11 cellular contexts compared by ENCODE assay signal in the genomic region with DNA sequence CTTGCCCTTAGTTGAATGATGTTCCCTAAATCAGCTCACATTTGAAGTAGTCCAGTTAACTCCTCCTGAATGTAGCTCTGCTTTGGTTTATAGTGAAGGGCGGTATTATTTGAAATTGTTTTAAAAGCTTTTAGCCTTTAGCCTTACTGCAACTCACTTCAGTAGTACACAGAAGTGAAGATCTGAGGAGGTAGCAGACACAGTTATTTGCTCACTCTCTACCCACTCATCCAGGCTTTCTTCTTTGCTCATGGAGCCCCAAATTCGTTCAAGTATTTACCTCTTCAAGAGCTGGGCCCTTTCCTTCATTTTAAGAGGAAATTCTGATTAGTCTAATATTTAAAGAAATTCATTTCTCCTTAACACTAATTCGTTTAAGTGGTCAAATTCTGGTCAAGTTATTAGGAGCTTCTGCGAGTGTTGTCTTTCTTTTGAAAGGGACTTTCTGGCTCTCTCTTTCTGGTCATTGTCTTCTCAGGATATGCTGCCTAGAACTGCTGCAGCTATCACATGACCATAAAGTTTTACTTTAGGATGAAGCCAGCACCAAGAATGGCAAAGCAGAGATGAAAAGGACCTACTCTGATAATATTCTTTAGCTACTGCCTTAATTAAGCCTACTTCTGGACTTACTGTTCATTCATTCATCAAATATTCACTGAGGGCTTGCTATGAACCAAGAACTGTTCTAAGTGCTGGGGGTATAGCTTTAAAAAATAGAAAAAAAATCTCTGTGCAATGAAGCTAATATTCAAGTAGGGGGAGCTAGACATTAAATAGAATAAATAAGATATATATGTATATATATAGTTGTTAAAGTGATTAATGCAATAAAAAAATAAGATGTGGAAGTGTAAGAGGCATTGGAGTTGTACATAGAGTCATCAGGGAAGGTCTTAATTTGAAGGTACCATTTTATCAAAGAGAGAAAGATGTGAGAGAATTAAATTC.
DNase-seq lines count a peak whose midpoint lies in the region; ATAC-seq, FAIRE-seq and TF ChIP-seq lines count a peak whose summit lies in the region.
"Had no signal": no experiment of that assay in that cellular context is flagged by ENCODE, and none has a peak within 500 bp of the region (broad histone marks: within the 10 kb centered on the region; RNA-seq: fewer than 3 reads in every experiment).

No MANE protein-coding gene starts in this region.

- H3K36me3 ChIP-seq in keratinocyte (ENCODE audit: control insufficient read depth in 2 of 2, extremely low read depth in 1 of 2, insufficient read depth in 2 of 2, low read length in 2 of 2) (no peaks in the 10 kb centered on the region), ovary (no peaks in the 10 kb centered on the region), aorta (ENCODE audit: control insufficient read depth in 1 of 2, insufficient read depth in 2 of 2, low read length in 1 of 2) (no peaks in the 10 kb centered on the region)

- peak; percentile 26 for FAIRE-seq in keratinocyte (lab: Jason Lieb, UNC)

- no peaks in the 10 kb centered on the region for H3K79me2 ChIP-seq in keratinocyte (ENCODE audit: control insufficient read depth, insufficient read depth, low read length)

- dilution Hi-C loops in keratinocyte (cut with MboI; ENCODE audit: extremely low pct_ligation_motif_present, low sequenced_read_pairs): no loop called here

- no peaks in the 10 kb centered on the region for H3K9me3 ChIP-seq in keratinocyte (ENCODE audit: control insufficient read depth, low read depth, low read length)
- H3K9me3 ChIP-seq in ovary: no peaks in the 10 kb centered on the region
- no peaks in the 10 kb centered on the region for H3K9me3 ChIP-seq in aorta (ENCODE audit: control insufficient read depth, low read length)

- H3K9ac ChIP-seq in keratinocyte (ENCODE audit: control insufficient read depth, extremely low read depth, insufficient read depth, low read length): no peak overlapping the region

- H3K4me2 ChIP-seq in keratinocyte (ENCODE audit: control insufficient read depth, extremely low read depth, insufficient read depth, low read depth, low read length): no peak overlapping the region

- H3K27ac ChIP-seq in keratinocyte (ENCODE audit: control insufficient read depth, insufficient read depth, low read length) (no peak overlapping the region), ovary (no peak overlapping the region), aorta (ENCODE audit: low read depth in 1 of 2, low read length in 2 of 2) (no peak overlapping the region)
- H3K27ac ChIP-seq: VCaP had no signal

- TF ChIP-seq POLR2A in ovary (IDR thresholded peaks at IDR 0.05): no peak

- peak in 2 of 3 experiments; percentile 19 to 21 for TF ChIP-seq CTCF in keratinocyte (optimal IDR thresholded peaks at IDR 0.05 in 1 of 3, IDR thresholded peaks at IDR 0.05 in 1 of 3, conservative IDR thresholded peaks at IDR 0.05 in 1 of 3; ENCODE audit: extremely low read depth in 1 of 3, insufficient read depth in 2 of 3, low read length in 3 of 3)
- TF ChIP-seq CTCF in ovary (IDR thresholded peaks at IDR 0.05): no peak

- WGBS in ovary, 3 donors: 75 to 85% (median 83%) methylated on average over 4 of the region's 4 CpGs
- 86 to 89% methylated on average over 4 of the region's 4 CpGs for WGBS in aorta, 2 donors

- H2AFZ ChIP-seq in keratinocyte (ENCODE audit: control insufficient read depth, low read length): no peak overlapping the region

- intact Hi-C loops in ovary (cut with DNase I) (no loop called here), aorta (cut with DNase I) (no loop called here)

- H4K20me1 ChIP-seq in keratinocyte (ENCODE audit: control insufficient read depth, extremely low read depth, insufficient read depth, low read length): no peaks in the 10 kb centered on the region

- DNase-seq in DMS53 (lab: John Stamatoyannopoulos, UW) (peak; percentile 48), SW480 (ENCODE audit: low spot score) (peak; percentile 41), keratinocyte (ENCODE audit: low read depth, low spot score) (no peak), ovary (no peak), aorta (no peak)
- no peak for DNase-seq in stimulated activated CD4-positive, alpha-beta T cell treated with anti-CD3 and anti-CD28 coated beads, Interleukin-1b, Interleukin-23, amount 100 ng/mL, for 48 hours
- DNase-seq in activated CD4-positive, alpha-beta T cell treated with anti-CD3 and anti-CD28 coated beads, Interleukin-2, amount 50 U/mL, for 1 hour: no peak
- DNase-seq: activated naive CD4-positive, alpha-beta T cell; KG1 had no signal

- no peaks in the 10 kb centered on the region for H3K9me1 ChIP-seq in keratinocyte (ENCODE audit: control insufficient read depth, extremely low read depth, insufficient read depth, low read length)

- ATAC-seq in HG02759 (IDR thresholded peaks at IDR 0.05; ENCODE audit: unreplicated experiment): peak; percentile 51
- ATAC-seq in aorta (ENCODE audit: low FRiP score): no peak

- no peak for TF ChIP-seq EP300 in ovary (IDR thresholded peaks at IDR 0.05)

- H3K4me3 ChIP-seq in keratinocyte (ENCODE audit: control insufficient read depth in 2 of 3, extremely low read depth in 1 of 3, insufficient read depth in 2 of 3, low read depth in 1 of 3, low read length in 3 of 3) (no peak overlapping the region), ovary (no peak overlapping the region), aorta (ENCODE audit: low read length in 2 of 2) (no peak overlapping the region)

- H3K27me3 ChIP-seq in keratinocyte (ENCODE audit: control insufficient read depth, extremely low read depth, insufficient read depth, low read length) (no peaks in the 10 kb centered on the region), ovary (no peaks in the 10 kb centered on the region), aorta (ENCODE audit: control insufficient read depth in 1 of 2, insufficient read depth in 2 of 2, low read length in 1 of 2) (no peaks in the 10 kb centered on the region)

- H3K4me1 ChIP-seq in keratinocyte (ENCODE audit: control insufficient read depth, extremely low read depth, insufficient read depth, low read length): peaks cover 3% of the 10 kb centered on the region
- H3K4me1 ChIP-seq in ovary (ENCODE audit: insufficient read depth): no peaks in the 10 kb centered on the region
- no peaks in the 10 kb centered on the region for H3K4me1 ChIP-seq in aorta (ENCODE audit: control insufficient read depth in 1 of 2, insufficient read depth in 2 of 2, low read length in 2 of 2)

Comparison
In these comparisons a context has a peak if more than half of its experiments do, and no peak if none do; other contexts are left out.
1. DNase-seq: peak in DMS53 (single experiment) and SW480 (single experiment); none in keratinocyte (single experiment), ovary (0 of 5), aorta (0 of 2), stimulated activated CD4-positive, alpha-beta T cell treated with anti-CD3 and anti-CD28 coated beads, Interleukin-1b, Interleukin-23, amount 100 ng/mL, for 48 hours (single experiment) and activated CD4-positive, alpha-beta T cell treated with anti-CD3 and anti-CD28 coated beads, Interleukin-2, amount 50 U/mL, for 1 hour (single experiment).
2. CTCF ChIP-seq: peak in keratinocyte (2 of 3); none in ovary (0 of 3).